In the genomic region with DNA sequence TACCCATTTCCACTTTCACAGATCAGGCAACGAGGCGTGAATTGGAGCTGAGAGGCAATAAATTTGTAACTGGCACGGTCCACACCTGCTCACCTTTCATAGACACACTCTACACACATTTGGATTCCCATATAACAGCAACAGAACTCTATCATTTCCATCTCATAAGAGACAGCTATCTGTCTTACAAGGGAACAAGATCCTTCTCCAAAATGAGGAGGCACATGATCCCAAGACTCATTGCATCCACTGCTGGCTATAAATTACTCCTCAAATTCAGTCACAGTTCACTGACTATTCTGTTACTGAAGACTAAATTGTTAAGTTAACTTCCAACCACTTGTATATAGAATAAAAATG, we compare ENCODE assay signal across 1 cellular context.
TF ChIP-seq lines count a peak whose summit lies in the region.

No MANE protein-coding gene starts in this region.

TF ChIP-seq in WTC11, 78 proteins besides CTCF, POLR2A, EP300 and RAD21 (continued from another document):
- TF ChIP-seq, protein P1, sequence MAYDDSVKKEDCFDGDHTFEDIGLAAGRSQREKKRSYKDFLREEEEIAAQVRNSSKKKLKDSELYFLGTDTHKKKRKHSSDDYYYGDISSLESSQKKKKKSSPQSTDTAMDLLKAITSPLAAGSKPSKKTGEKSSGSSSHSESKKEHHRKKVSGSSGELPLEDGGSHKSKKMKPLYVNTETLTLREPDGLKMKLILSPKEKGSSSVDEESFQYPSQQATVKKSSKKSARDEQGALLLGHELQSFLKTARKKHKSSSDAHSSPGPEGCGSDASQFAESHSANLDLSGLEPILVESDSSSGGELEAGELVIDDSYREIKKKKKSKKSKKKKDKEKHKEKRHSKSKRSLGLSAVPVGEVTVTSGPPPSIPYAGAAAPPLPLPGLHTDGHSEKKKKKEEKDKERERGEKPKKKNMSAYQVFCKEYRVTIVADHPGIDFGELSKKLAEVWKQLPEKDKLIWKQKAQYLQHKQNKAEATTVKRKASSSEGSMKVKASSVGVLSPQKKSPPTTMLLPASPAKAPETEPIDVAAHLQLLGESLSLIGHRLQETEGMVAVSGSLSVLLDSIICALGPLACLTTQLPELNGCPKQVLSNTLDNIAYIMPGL (CRISPR knock-in tag; IDR thresholded peaks at IDR 0.05), result no peak
- TF ChIP-seq FOXP1 (CRISPR knock-in tag; IDR thresholded peaks at IDR 0.05; ENCODE audit: borderline replicate concordance) (no peak), IRF2 (CRISPR knock-in tag; IDR thresholded peaks at IDR 0.05; ENCODE audit: borderline replicate concordance, low read depth) (no peak)
- TF ChIP-seq, protein P2, sequence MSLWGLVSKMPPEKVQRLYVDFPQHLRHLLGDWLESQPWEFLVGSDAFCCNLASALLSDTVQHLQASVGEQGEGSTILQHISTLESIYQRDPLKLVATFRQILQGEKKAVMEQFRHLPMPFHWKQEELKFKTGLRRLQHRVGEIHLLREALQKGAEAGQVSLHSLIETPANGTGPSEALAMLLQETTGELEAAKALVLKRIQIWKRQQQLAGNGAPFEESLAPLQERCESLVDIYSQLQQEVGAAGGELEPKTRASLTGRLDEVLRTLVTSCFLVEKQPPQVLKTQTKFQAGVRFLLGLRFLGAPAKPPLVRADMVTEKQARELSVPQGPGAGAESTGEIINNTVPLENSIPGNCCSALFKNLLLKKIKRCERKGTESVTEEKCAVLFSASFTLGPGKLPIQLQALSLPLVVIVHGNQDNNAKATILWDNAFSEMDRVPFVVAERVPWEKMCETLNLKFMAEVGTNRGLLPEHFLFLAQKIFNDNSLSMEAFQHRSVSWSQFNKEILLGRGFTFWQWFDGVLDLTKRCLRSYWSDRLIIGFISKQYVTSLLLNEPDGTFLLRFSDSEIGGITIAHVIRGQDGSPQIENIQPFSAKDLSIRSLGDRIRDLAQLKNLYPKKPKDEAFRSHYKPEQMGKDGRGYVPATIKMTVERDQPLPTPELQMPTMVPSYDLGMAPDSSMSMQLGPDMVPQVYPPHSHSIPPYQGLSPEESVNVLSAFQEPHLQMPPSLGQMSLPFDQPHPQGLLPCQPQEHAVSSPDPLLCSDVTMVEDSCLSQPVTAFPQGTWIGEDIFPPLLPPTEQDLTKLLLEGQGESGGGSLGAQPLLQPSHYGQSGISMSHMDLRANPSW (CRISPR knock-in tag; conservative IDR thresholded peaks at IDR 0.05; ENCODE audit: low read depth), result no peak
- TF ChIP-seq, protein P3, sequence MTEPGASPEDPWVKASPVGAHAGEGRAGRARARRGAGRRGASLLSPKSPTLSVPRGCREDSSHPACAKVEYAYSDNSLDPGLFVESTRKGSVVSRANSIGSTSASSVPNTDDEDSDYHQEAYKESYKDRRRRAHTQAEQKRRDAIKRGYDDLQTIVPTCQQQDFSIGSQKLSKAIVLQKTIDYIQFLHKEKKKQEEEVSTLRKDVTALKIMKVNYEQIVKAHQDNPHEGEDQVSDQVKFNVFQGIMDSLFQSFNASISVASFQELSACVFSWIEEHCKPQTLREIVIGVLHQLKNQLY (CRISPR knock-in tag; IDR thresholded peaks at IDR 0.05), result no peak
